In genomic region chr2:236162804-236163482, GRCh38 we compare ENCODE assay signal across 22 cellular contexts. TPM values are rescaled to one million over a fixed set of nuclear protein-coding genes. Genes with fewer than 3 reads are reported as not detected.
DNase-seq lines count a peak whose midpoint lies in the region; ATAC-seq, FAIRE-seq and TF ChIP-seq lines count a peak whose summit lies in the region.
"Had no signal": no experiment of that assay in that cellular context is flagged by ENCODE, and none has a peak within 500 bp of the region (broad histone marks: within the 10 kb centered on the region; RNA-seq: fewer than 3 reads in every experiment).

No MANE protein-coding gene starts in this region.

- no peak overlapping the region for H4K5ac ChIP-seq in H1 (ENCODE audit: insufficient read length, low read depth, low read length)

- CTCF ChIA-PET in H1 (lab: Charles Lee; ENCODE audit: partially characterized antibody) = interaction anchor here (0.7 to 3.1 kb wide), 5 partner anchors 9 to 67 kb away, joined by 3 to 44 read pairs (median 5); no protein-coding TSS in a partner anchor

- H3K23me2 ChIP-seq in H1 (ENCODE audit: low read depth, low read length) = peaks cover 29% of the 10 kb centered on the region; the same call in 1 of the 2 replicates

- peaks cover 48% of the 10 kb centered on the region for H3K4me1 ChIP-seq in left ventricle myocardium inferior
- peaks cover 13 to 49% (median 44%) of the 10 kb centered on the region in 9 donors for H3K4me1 ChIP-seq in heart right ventricle
- H3K4me1 ChIP-seq in H1 (replicated peaks in 1 of 4; ENCODE audit: control insufficient read depth in 3 of 4, insufficient read depth in 4 of 4, low read length in 3 of 4) = peaks cover 4 to 59% (median 46%) of the 10 kb centered on the region in 4 experiments

- ATAC-seq in heart right ventricle (no peak), GM19395 (IDR thresholded peaks at IDR 0.05; ENCODE audit: unreplicated experiment) (no peak)
- no peak for ATAC-seq in stimulated activated effector memory CD8-positive, alpha-beta T cell treated with anti-CD3 and anti-CD28 coated beads, Interleukin-12 subunit alpha, Interleukin-12 subunit beta, amount 100 ng/mL, for 72 hours
- ATAC-seq: activated T-cell treated with anti-CD3 and anti-CD28 coated beads, Interleukin-2, amount 50 U/mL, for 4 hours; naive thymus-derived CD4-positive, alpha-beta T cell had no signal

- H4K20me1 ChIP-seq in H1 (replicated peaks in 1 of 2; ENCODE audit: control insufficient read depth in 1 of 2, insufficient read depth in 2 of 2, low read length in 2 of 2) = peaks cover 18% of the 10 kb centered on the region in 2 experiments

- no peak overlapping the region for H2BK12ac ChIP-seq in H1 (ENCODE audit: low read depth, low read length)

- TF ChIP-seq RAD21 in H1 (IDR thresholded peaks at IDR 0.05 in 1 of 2, conservative IDR thresholded peaks at IDR 0.05 in 1 of 2; ENCODE audit: low read depth in 2 of 2, low read length in 2 of 2) = no peak

- 0 out of 2 replicates have a peak overlapping the region, but pooled peaks have one; percentile 29 for H2BK15ac ChIP-seq in H1 (ENCODE audit: low read length)

- no peak overlapping the region for H3K23ac ChIP-seq in H1 (ENCODE audit: insufficient read length)

- TF ChIP-seq POLR2A in H1 (IDR thresholded peaks at IDR 0.05; ENCODE audit: control extremely low read depth in 1 of 2, low read depth in 2 of 2, low read length in 2 of 2) = no peak

- H3K27me3 ChIP-seq in left ventricle myocardium inferior (ENCODE audit: low read depth) (peaks cover 100% of the 10 kb centered on the region), heart right ventricle (peaks cover 48 to 100% (median 98%) of the 10 kb centered on the region in 7 donors), H1 (replicated peaks in 1 of 4; ENCODE audit: control insufficient read depth in 3 of 4, extremely low read depth in 1 of 4, insufficient read depth in 3 of 4, low read length in 3 of 4) (peaks cover 89 to 98% (median 95%) of the 10 kb centered on the region in 4 experiments)

- H3K4me2 ChIP-seq in H1 (ENCODE audit: insufficient read depth in 1 of 2, low read depth in 2 of 2, low read length in 2 of 2) = peak overlapping the region; percentile 47 to 72

- H2BK20ac ChIP-seq in H1 (ENCODE audit: low read length) = no peak overlapping the region; the same call in 1 of the 2 replicates

- H3K79me1 ChIP-seq in H1 (ENCODE audit: low read depth, low read length) = no peaks in the 10 kb centered on the region

- no peaks in the 10 kb centered on the region for H3K36me3 ChIP-seq in left ventricle myocardium inferior
- H3K36me3 ChIP-seq in heart right ventricle = no peaks in the 10 kb centered on the region
- peaks cover 0 to 4% (median 0%) of the 10 kb centered on the region in 4 experiments; a peak in 2 of 8 replicates for H3K36me3 ChIP-seq in H1 (ENCODE audit: control insufficient read depth in 2 of 4, insufficient read depth in 4 of 4, low read length in 3 of 4)
- H3K36me3 ChIP-seq: breast epithelium, esophagus squamous epithelium, tibial artery had no signal

- TF ChIP-seq EP300 in H1 (IDR thresholded peaks at IDR 0.05; ENCODE audit: borderline replicate concordance in 1 of 2, low read depth in 2 of 2, low read length in 2 of 2) = no peak

- H4K8ac ChIP-seq in H1 (ENCODE audit: extremely low read depth, insufficient read depth, low read length) = no peak overlapping the region

- no peak for FAIRE-seq in H1 (lab: Jason Lieb, UNC)

- H3K9ac ChIP-seq in H1 (replicated peaks in 1 of 4; ENCODE audit: extremely low read depth in 1 of 4, low read depth in 3 of 4, low read length in 3 of 4) = no peak overlapping the region

- peaks cover 60% of the 10 kb centered on the region for H3K27me3 Mint-ChIP-seq in nephron progenitor cell (ENCODE audit: low read depth, poor library complexity)

- TF ChIP-seq CTCF in left ventricle myocardium inferior (IDR thresholded peaks at IDR 0.05; ENCODE audit: borderline replicate concordance) (no peak), heart right ventricle (IDR thresholded peaks at IDR 0.05) (no peak), H1 (IDR thresholded peaks at IDR 0.05; ENCODE audit: control extremely low read depth in 1 of 3, insufficient read depth in 1 of 3, low read depth in 1 of 3, low read length in 3 of 3) (no peak), nephron progenitor cell (IDR thresholded peaks at IDR 0.05) (no peak)

- no peak overlapping the region for H2BK5ac ChIP-seq in H1 (ENCODE audit: low read depth, low read length)

- H3K4me3 ChIP-seq in left ventricle myocardium inferior = peak overlapping the region; percentile 63
- peak overlapping the region in 4 of 10 donors; percentile 3 to 60 (median 32) for H3K4me3 ChIP-seq in heart right ventricle
- peak overlapping the region in 3 of 4 experiments; percentile 0 to 60 (median 5); a peak in 3 of 8 replicates for H3K4me3 ChIP-seq in H1 (ENCODE audit: extremely low read depth in 1 of 4, insufficient read depth in 2 of 4, low read depth in 3 of 4, low read length in 4 of 4)

- peaks cover 65% of the 10 kb centered on the region for H3K4me1 Mint-ChIP-seq in nephron progenitor cell
- H3K4me1 Mint-ChIP-seq in stimulated activated effector memory CD8-positive, alpha-beta T cell treated with anti-CD3 and anti-CD28 coated beads, Interleukin-12 subunit alpha, Interleukin-12 subunit beta, amount 100 ng/mL, for 72 hours = peaks cover 16% of the 10 kb centered on the region

- intact Hi-C loops in left ventricle myocardium inferior (cut with micrococcal nuclease) = no loop called here
- intact Hi-C loops in heart right ventricle (cut with DNase I) = loop anchor here in 1 of 10 donors (10.0 kb wide), 1 partner anchor 358 kb away; no protein-coding TSS in a partner anchor

- no peak overlapping the region for H3K14ac ChIP-seq in H1 (ENCODE audit: insufficient read length)

- peak overlapping the region; percentile 58 for H3K4me3 Mint-ChIP-seq in nephron progenitor cell
- H3K4me3 Mint-ChIP-seq in stimulated activated effector memory CD8-positive, alpha-beta T cell treated with anti-CD3 and anti-CD28 coated beads, Interleukin-12 subunit alpha, Interleukin-12 subunit beta, amount 100 ng/mL, for 72 hours = no peak overlapping the region
- H3K4me3 Mint-ChIP-seq: activated CD4-positive, alpha-beta memory T cell treated with anti-CD3 and anti-CD28 coated beads for 36 hours; activated naive CD4-positive, alpha-beta T cell treated with anti-CD3 and anti-CD28 coated beads, Interleukin-2, amount 50 U/mL, for 24 hours; activated T-cell treated with anti-CD3 and anti-CD28 coated beads, Interleukin-2, amount 50 U/mL, for 4 hours had no signal

- H3K4ac ChIP-seq in H1 (replicated peaks; ENCODE audit: insufficient read length, low read depth, low read length) = no peak overlapping the region

- no peak overlapping the region for H3K56ac ChIP-seq in H1 (replicated peaks; ENCODE audit: insufficient read length, low read depth, low read length)

- no peak overlapping the region for H3K27ac Mint-ChIP-seq in nephron progenitor cell
- H3K27ac Mint-ChIP-seq in stimulated activated effector memory CD8-positive, alpha-beta T cell treated with anti-CD3 and anti-CD28 coated beads, Interleukin-12 subunit alpha, Interleukin-12 subunit beta, amount 100 ng/mL, for 72 hours = no peak overlapping the region
- H3K27ac Mint-ChIP-seq: activated CD4-positive, alpha-beta memory T cell treated with anti-CD3 and anti-CD28 coated beads for 36 hours; activated naive CD4-positive, alpha-beta T cell treated with anti-CD3 and anti-CD28 coated beads, Interleukin-2, amount 50 U/mL, for 24 hours; CD4-positive, alpha-beta memory T cell; H9; naive thymus-derived CD4-positive, alpha-beta T cell had no signal

- H2AFZ ChIP-seq in H1 (ENCODE audit: low read length) = no peak overlapping the region

- 14 to 16% methylated on average over 29 to 35 of the region's 35 CpGs for WGBS in heart right ventricle, 2 donors
- 8% methylated on average over 21 of the region's 35 CpGs; no CpG with 5 or more reads in 1 of the 2 experiments for WGBS in H1 (ENCODE audit: extremely low coverage in 1 of 2, insufficient coverage in 1 of 2, insufficient read length in 1 of 2, insufficient replicate concordance in 2 of 2, low coverage in 1 of 2, low lambda C conversion rate in 2 of 2, missing lambda C conversion rate in 1 of 2), 2 experiments

- H2AK5ac ChIP-seq in H1 (ENCODE audit: low read depth, low read length) = no peak overlapping the region

- no peaks in the 10 kb centered on the region for H3K36me3 Mint-ChIP-seq in nephron progenitor cell (ENCODE audit: low read depth)
- H3K36me3 Mint-ChIP-seq in stimulated activated effector memory CD8-positive, alpha-beta T cell treated with anti-CD3 and anti-CD28 coated beads, Interleukin-12 subunit alpha, Interleukin-12 subunit beta, amount 100 ng/mL, for 72 hours = peaks cover 6% of the 10 kb centered on the region
- H3K36me3 Mint-ChIP-seq: activated CD4-positive, alpha-beta memory T cell treated with anti-CD3 and anti-CD28 coated beads for 36 hours; activated naive CD4-positive, alpha-beta T cell treated with anti-CD3 and anti-CD28 coated beads, Interleukin-2, amount 50 U/mL, for 24 hours; CD4-positive, alpha-beta memory T cell; naive thymus-derived CD4-positive, alpha-beta T cell had no signal

- H3K27ac ChIP-seq in left ventricle myocardium inferior (replicated peaks) (no peak overlapping the region), heart right ventricle (no peak overlapping the region), H1 (ENCODE audit: low read depth, low read length) (no peak overlapping the region)
- H3K27ac ChIP-seq: breast epithelium, esophagus squamous epithelium, tibial artery had no signal

- no peaks in the 10 kb centered on the region for H3K9me3 Mint-ChIP-seq in nephron progenitor cell
- H3K9me3 Mint-ChIP-seq in stimulated activated effector memory CD8-positive, alpha-beta T cell treated with anti-CD3 and anti-CD28 coated beads, Interleukin-12 subunit alpha, Interleukin-12 subunit beta, amount 100 ng/mL, for 72 hours = no peaks in the 10 kb centered on the region
- H3K9me3 Mint-ChIP-seq: activated CD4-positive, alpha-beta memory T cell treated with anti-CD3 and anti-CD28 coated beads for 36 hours; activated naive CD4-positive, alpha-beta T cell treated with anti-CD3 and anti-CD28 coated beads, Interleukin-2, amount 50 U/mL, for 24 hours; activated T-cell treated with anti-CD3 and anti-CD28 coated beads, Interleukin-2, amount 50 U/mL, for 4 hours; CD4-positive, alpha-beta memory T cell had no signal

- H4K91ac ChIP-seq in H1 (replicated peaks; ENCODE audit: insufficient read length, low read length) = no peak overlapping the region

- H3K79me2 ChIP-seq in H1 (ENCODE audit: control insufficient read depth in 1 of 2, insufficient read depth in 2 of 2, low read length in 2 of 2) = no peaks in the 10 kb centered on the region

- H3K9me3 ChIP-seq in left ventricle myocardium inferior (replicated peaks) = no peaks in the 10 kb centered on the region
- H3K9me3 ChIP-seq in heart right ventricle = no peaks in the 10 kb centered on the region
- no peaks in the 10 kb centered on the region for H3K9me3 ChIP-seq in H1 (ENCODE audit: insufficient read depth in 2 of 2, low read depth in 1 of 2, low read length in 1 of 2)
- H3K9me3 ChIP-seq: breast epithelium, esophagus squamous epithelium, tibial artery had no signal

- H2BK120ac ChIP-seq in H1 (replicated peaks; ENCODE audit: low read depth, low read length) = no peak overlapping the region

- POLR2A ChIA-PET in H1 (lab: Charles Lee; ENCODE audit: partially characterized antibody) = interaction anchor here (0.7 to 6.3 kb wide), 7 partner anchors 7 to 67 kb away, joined by 3 to 54 read pairs (median 4); partner anchors contain the start of gene GBX2

- DNase-seq in left ventricle myocardium inferior = no peak
- DNase-seq in heart right ventricle = no peak
- no peak for DNase-seq in H1 (ENCODE audit: low read depth in 1 of 2, low spot score in 2 of 2)
- DNase-seq in nephron progenitor cell = peak; percentile 39
- no peak for DNase-seq in stimulated activated CD4-positive, alpha-beta T cell treated with anti-CD3 and anti-CD28 coated beads, Interleukin-15, amount 100 ng/mL, for 24 hours
- no peak for DNase-seq in stimulated activated naive CD4-positive, alpha-beta T cell (lab: John Stamatoyannopoulos, UW)
- DNase-seq in stimulated activated effector memory CD8-positive, alpha-beta T cell treated with anti-CD3 and anti-CD28 coated beads, Interleukin-12 subunit alpha, Interleukin-12 subunit beta, amount 100 ng/mL, for 72 hours (ENCODE audit: low spot score in 2 of 2) = no peak
- DNase-seq: activated CD4-positive, alpha-beta memory T cell treated with anti-CD3 and anti-CD28 coated beads for 36 hours; activated T-cell treated with anti-CD3 and anti-CD28 coated beads, Interleukin-2, amount 50 U/mL, for 4 hours; CD4-positive, alpha-beta memory T cell; esophagus squamous epithelium; H9; mammary epithelial cell; naive thymus-derived CD4-positive, alpha-beta T cell; NCI-H1048; NCI-H2107; PC-3; tibial artery had no signal

- H3K18ac ChIP-seq in H1 (ENCODE audit: extremely low read depth, low read length) = peak overlapping the region; percentile 78

RNA-seq across cellular contexts. Expression of gene GBX2, which starts 5.2 kb away (rescaled TPM):
- total RNA-seq in left ventricle myocardium inferior (not detected), heart right ventricle (under 1 TPM in 3 of 10 donors, not detected in 7; 0.12 to 0.22 (median 0.15) TPM)
- polyA plus RNA-seq in heart right ventricle (under 1 TPM; 0.15 to 0.16 TPM), H1 (2011; rRNA removed) (0.38 and 0.64 TPM in 2 replicates)
- total RNA-seq in H1 (2021; fragmentation: NEBNext Ultra II Directional; extraction: Animal tissue kit (Norgen Biotek cat#: 25700)) = 0.89 and 1.2 TPM in 2 replicates
- 0.54 TPM for polyA plus RNA-seq in H1 (2011; cell fraction: cytosol; rRNA removed)
- polyA plus RNA-seq in H1 (2011; cell fraction: nucleus; rRNA removed) = 0.74 TPM
- polyA plus RNA-seq in H1 (2012, experiment 1 of 2) = 0.53 to 0.94 TPM (median 0.74 TPM) in 4 replicates
- 0.68 TPM for polyA plus RNA-seq in H1 (2012, experiment 2 of 2)
- 1.9 TPM for polyA plus RNA-seq in H1 (2013, experiment 1 of 2)
- polyA plus RNA-seq in H1 (2013, experiment 2 of 2) = 1.9 TPM
- 0.24 and 0.32 TPM in 2 replicates for polyA minus RNA-seq in H1 (2011; rRNA and poly(A)+ RNA removed)
- 0.88 TPM for polyA minus RNA-seq in H1 (2011; cell fraction: cytosol; rRNA and poly(A)+ RNA removed)
- 1.9 TPM for polyA minus RNA-seq in H1 (2011; cell fraction: nucleus; rRNA and poly(A)+ RNA removed)
- total RNA-seq: activated CD4-positive, alpha-beta memory T cell treated with anti-CD3 and anti-CD28 coated beads for 36 hours; activated T-cell treated with anti-CD3 and anti-CD28 coated beads, Interleukin-2, amount 50 U/mL, for 4 hours; breast epithelium; CD4-positive, alpha-beta memory T cell; esophagus squamous epithelium; naive thymus-derived CD4-positive, alpha-beta T cell; T-helper 1 cell treated with Interleukin-12 subunit alpha and Interleukin-12 subunit beta and Interleukin-4 antibody, amounts not matched to agents 30 ng/mL and 1 ng/mL, for 36 hours had no signal
- polyA plus RNA-seq: CD4-positive, alpha-beta memory T cell; mammary epithelial cell; naive thymus-derived CD4-positive, alpha-beta T cell had no signal
